Comparison of ENCODE assay signal across 11 cellular contexts in the genomic region with DNA sequence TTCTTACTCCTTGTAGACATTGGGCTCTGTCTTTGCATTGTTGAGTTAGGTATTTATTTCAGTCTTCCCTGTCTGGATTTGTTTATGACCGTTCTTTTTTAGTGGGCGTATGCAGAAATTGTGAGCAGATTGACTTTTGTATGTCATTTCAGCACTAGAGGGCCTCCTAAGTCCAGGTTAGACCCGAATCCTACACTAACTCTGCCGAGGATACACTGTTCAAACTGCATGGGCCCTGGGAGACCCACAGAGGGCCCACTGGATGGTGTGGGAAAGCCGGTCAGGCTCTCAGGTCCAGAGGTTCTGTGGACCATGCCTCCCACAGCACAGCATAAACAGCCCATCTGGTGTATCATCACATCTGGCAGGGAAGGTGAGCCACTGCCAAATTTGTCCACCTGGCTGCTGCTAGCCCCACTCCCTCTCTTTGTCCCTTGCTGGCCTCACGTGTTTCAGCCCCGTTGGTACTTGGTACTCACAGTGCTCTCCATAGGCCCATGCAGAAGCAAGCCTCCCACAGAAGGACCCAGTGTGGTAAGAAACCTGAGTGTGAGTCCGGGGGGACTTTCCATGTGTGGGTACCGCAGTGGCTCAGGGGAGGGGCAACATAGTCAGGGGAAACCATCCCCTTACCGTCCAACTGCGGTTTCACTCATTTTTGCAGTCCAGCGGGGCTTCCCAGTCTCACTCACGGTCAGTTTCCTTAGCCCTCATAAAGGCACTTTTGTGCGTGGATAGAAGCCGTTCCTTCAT.
A peak's percentile ranks its signal among the peaks of the same experiment; 100 is the strongest.
DNase-seq lines count a peak whose midpoint lies in the region; ATAC-seq lines count a peak whose summit lies in the region.
"Had no signal": no experiment of that assay in that cellular context is flagged by ENCODE, and none has a peak within 500 bp of the region (broad histone marks: within the 10 kb centered on the region; RNA-seq: fewer than 3 reads in every experiment).

No MANE protein-coding gene starts in this region.

- H3K36me3 ChIP-seq in trophoblast cell (ENCODE audit: control insufficient read depth in 1 of 2, insufficient read depth in 2 of 2, low read length in 2 of 2), result peaks cover 0 to 4% of the 10 kb centered on the region in 2 experiments
- H3K36me3 ChIP-seq: pancreas, SJCRH30 had no signal

- H2AFZ ChIP-seq in trophoblast cell (ENCODE audit: insufficient read depth, low read length, poor library complexity), result no peak overlapping the region
- H2AFZ ChIP-seq: GM23248 had no signal

- H3K27me3 ChIP-seq in trophoblast cell (ENCODE audit: insufficient read depth, low read length), result no peaks in the 10 kb centered on the region
- H3K27me3 ChIP-seq: pancreas had no signal

- no peaks in the 10 kb centered on the region for H3K9me3 ChIP-seq in trophoblast cell (ENCODE audit: insufficient read depth, low read depth, low read length)
- H3K9me3 ChIP-seq: pancreas had no signal

- H2AK5ac ChIP-seq in trophoblast cell (ENCODE audit: low read length), result no peak overlapping the region

- no peak overlapping the region for H3K27ac ChIP-seq in trophoblast cell (ENCODE audit: low read depth, low read length)
- H3K27ac ChIP-seq: GM23248, pancreas, SJCRH30 had no signal

- peak overlapping the region; percentile 38 for H2BK120ac ChIP-seq in trophoblast cell (ENCODE audit: insufficient read depth, low read length, poor library complexity)

- H3K4me1 Mint-ChIP-seq in activated T-cell treated with anti-CD3 and anti-CD28 coated beads, Interleukin-2, amount 50 U/mL, for 24 hours (ENCODE audit: low read depth), result peaks cover 23% of the 10 kb centered on the region
- no peaks in the 10 kb centered on the region for H3K4me1 Mint-ChIP-seq in activated T-helper 17 cell treated with anti-CD3 and anti-CD28 coated beads, Interleukin-2, amount 50 U/mL, for 72 hours

- H3K79me2 ChIP-seq in trophoblast cell (ENCODE audit: control insufficient read depth, insufficient read depth, low read length, poor library complexity), result no peaks in the 10 kb centered on the region

- H3K18ac ChIP-seq in trophoblast cell (ENCODE audit: low read length), result no peak overlapping the region

- H3K9me3 Mint-ChIP-seq in activated T-cell treated with anti-CD3 and anti-CD28 coated beads, Interleukin-2, amount 50 U/mL, for 24 hours, result peaks cover 13% of the 10 kb centered on the region
- peaks cover 5% of the 10 kb centered on the region for H3K9me3 Mint-ChIP-seq in activated T-helper 17 cell treated with anti-CD3 and anti-CD28 coated beads, Interleukin-2, amount 50 U/mL, for 72 hours

- H4K91ac ChIP-seq in trophoblast cell (ENCODE audit: low read depth, low read length), result no peak overlapping the region

- no peak overlapping the region for H3K4me3 Mint-ChIP-seq in activated T-cell treated with anti-CD3 and anti-CD28 coated beads, Interleukin-2, amount 50 U/mL, for 24 hours
- no peak overlapping the region for H3K4me3 Mint-ChIP-seq in activated T-helper 17 cell treated with anti-CD3 and anti-CD28 coated beads, Interleukin-2, amount 50 U/mL, for 72 hours

- no peak overlapping the region for H3K4ac ChIP-seq in trophoblast cell (ENCODE audit: low read depth, low read length)

- peak overlapping the region; percentile 76 for H4K8ac ChIP-seq in trophoblast cell (ENCODE audit: low read depth, low read length)

- H3K79me1 ChIP-seq in trophoblast cell (ENCODE audit: low read length), result peaks cover under 1% of the 10 kb centered on the region

- no peak overlapping the region for H4K12ac ChIP-seq in trophoblast cell (ENCODE audit: low read depth, low read length)

- no peak for DNase-seq in activated T-cell treated with anti-CD3 and anti-CD28 coated beads, Interleukin-2, amount 50 U/mL, for 24 hours
- no peak for DNase-seq in activated T-cell treated with anti-CD3 and anti-CD28 coated beads for 4 hours
- DNase-seq in trophoblast cell, result no peak
- no peak for DNase-seq in NCI-H2029 treated with DMSO at 0.1 percent for 48 hours (lab: John Stamatoyannopoulos, UW)
- DNase-seq in NCI-H748 treated with DMSO at 0.1 percent for 48 hours (lab: John Stamatoyannopoulos, UW), result no peak
- no peak for DNase-seq in putamen (ENCODE audit: low spot score)
- DNase-seq: GM23248, pancreas, SJCRH30 had no signal

- peak; percentile 90 for ATAC-seq in HG02852 (IDR thresholded peaks at IDR 0.05; ENCODE audit: unreplicated experiment)
- ATAC-seq in activated T-helper 17 cell treated with anti-CD3 and anti-CD28 coated beads, Interleukin-2, amount 50 U/mL, for 72 hours (replicated peaks), result no peak
- ATAC-seq: pancreas had no signal

- no peak overlapping the region for H3K4me2 ChIP-seq in trophoblast cell (ENCODE audit: low read length)

- peaks cover 95% of the 10 kb centered on the region for H3K36me3 Mint-ChIP-seq in activated T-cell treated with anti-CD3 and anti-CD28 coated beads, Interleukin-2, amount 50 U/mL, for 24 hours (ENCODE audit: low read depth)
- H3K36me3 Mint-ChIP-seq in activated T-helper 17 cell treated with anti-CD3 and anti-CD28 coated beads, Interleukin-2, amount 50 U/mL, for 72 hours (ENCODE audit: low read depth), result peaks cover 100% of the 10 kb centered on the region

- WGBS in trophoblast cell (ENCODE audit: extremely low coverage, insufficient coverage, insufficient read length), result no CpG with 5 or more reads among the region's 15 CpGs

- no peaks in the 10 kb centered on the region for H3K4me1 ChIP-seq in trophoblast cell (ENCODE audit: control insufficient read depth in 1 of 2, insufficient read depth in 2 of 2, low read length in 2 of 2)
- H3K4me1 ChIP-seq: SJCRH30 had no signal

- H2BK5ac ChIP-seq in trophoblast cell (ENCODE audit: low read depth, low read length, poor library complexity), result peak overlapping the region; percentile 59

- no peak overlapping the region for H3K4me3 ChIP-seq in trophoblast cell (ENCODE audit: low read depth, low read length)
- H3K4me3 ChIP-seq: GM23248, pancreas, SJCRH30 had no signal

- no peaks in the 10 kb centered on the region for H3K27me3 Mint-ChIP-seq in activated T-cell treated with anti-CD3 and anti-CD28 coated beads, Interleukin-2, amount 50 U/mL, for 24 hours
- no peaks in the 10 kb centered on the region for H3K27me3 Mint-ChIP-seq in activated T-helper 17 cell treated with anti-CD3 and anti-CD28 coated beads, Interleukin-2, amount 50 U/mL, for 72 hours

- H3K27ac Mint-ChIP-seq in activated T-cell treated with anti-CD3 and anti-CD28 coated beads, Interleukin-2, amount 50 U/mL, for 24 hours, result peak overlapping the region; percentile 79
- H3K27ac Mint-ChIP-seq in activated T-helper 17 cell treated with anti-CD3 and anti-CD28 coated beads, Interleukin-2, amount 50 U/mL, for 72 hours, result peak overlapping the region; percentile 47

- H3K14ac ChIP-seq in trophoblast cell (ENCODE audit: low read length), result peak overlapping the region; percentile 7

- peak overlapping the region; percentile 55 for H2BK12ac ChIP-seq in trophoblast cell (ENCODE audit: low read length)

- H3K9ac ChIP-seq in trophoblast cell (ENCODE audit: low read length), result no peak overlapping the region
- H3K9ac ChIP-seq: GM23248 had no signal

- H3K23ac ChIP-seq in trophoblast cell (ENCODE audit: low read length), result no peak overlapping the region
